Comparison of ENCODE assay signal across 26 cellular contexts in genomic region chr3:61425356-61425755, GRCh38.
DNase-seq lines count a peak whose midpoint lies in the region; ATAC-seq and TF ChIP-seq lines count a peak whose summit lies in the region.
"Had no signal": no experiment of that assay in that cellular context is flagged by ENCODE, and none has a peak within 500 bp of the region (broad histone marks: within the 10 kb centered on the region; RNA-seq: fewer than 3 reads in every experiment).

No MANE protein-coding gene starts in this region.

- no peak overlapping the region for H3K27ac Mint-ChIP-seq in WTC11
- H3K27ac Mint-ChIP-seq in chondrocyte (ENCODE audit: unreplicated experiment), result no peak overlapping the region
- H3K27ac Mint-ChIP-seq: activated CD4-positive, alpha-beta T cell treated with anti-CD3 and anti-CD28 coated beads, Interleukin-2, amount 10 ng/mL, durations not matched to agents 24 days and 14 days; activated naive CD4-positive, alpha-beta T cell treated with anti-CD3 and anti-CD28 coated beads, Interleukin-2, amount 50 U/mL, for 24 hours; stimulated activated memory B cell treated with anti-CD40 and anti-IgM and Interleukin-4, amounts not matched to agents 10 μg/mL and 1 μg/mL and 100 μg/mL, for 72 hours; type B pancreatic cell had no signal

- H3K27ac ChIP-seq in mesendoderm (ENCODE audit: low read depth, low read length), result no peak overlapping the region
- H3K27ac ChIP-seq: BLaER1 treated with 17β-estradiol and CSF1 and Interleukin-3, amounts not matched to agents 10 nM and 100 nM; hepatocyte; SJCRH30; WERI-Rb-1 had no signal

- H2AK5ac ChIP-seq in mesendoderm (ENCODE audit: low read length), result no peak overlapping the region

- no peak for TF ChIP-seq CTCF in NB4 (IDR thresholded peaks at IDR 0.05; ENCODE audit: low read depth, low read length)
- no peak for TF ChIP-seq CTCF in WTC11 (IDR thresholded peaks at IDR 0.05)
- TF ChIP-seq CTCF in chondrocyte (IDR thresholded peaks at IDR 0.05), result no peak

- H3K56ac ChIP-seq in mesendoderm (ENCODE audit: low read length), result no peak overlapping the region

- H3K27me3 ChIP-seq in mesendoderm (ENCODE audit: insufficient read depth, low read length, poor library complexity), result no peaks in the 10 kb centered on the region
- H3K27me3 ChIP-seq: BLaER1 treated with 17β-estradiol and CSF1 and Interleukin-3, amounts not matched to agents 10 nM and 100 nM; hepatocyte; SJCRH30 had no signal

- no CpG with 5 or more reads among the region's 4 CpGs for WGBS in mesendoderm (ENCODE audit: extremely low coverage, insufficient coverage, low lambda C conversion rate)

- H3K4me1 ChIP-seq in mesendoderm (ENCODE audit: control insufficient read depth, low read depth, low read length), result no peaks in the 10 kb centered on the region
- H3K4me1 ChIP-seq: SJCRH30 had no signal

- no peak overlapping the region for H3K18ac ChIP-seq in mesendoderm (ENCODE audit: low read length)

- H3K36me3 Mint-ChIP-seq in WTC11, result no peaks in the 10 kb centered on the region
- no peaks in the 10 kb centered on the region for H3K36me3 Mint-ChIP-seq in chondrocyte (ENCODE audit: low read depth)
- H3K36me3 Mint-ChIP-seq: activated naive CD4-positive, alpha-beta T cell treated with anti-CD3 and anti-CD28 coated beads, Interleukin-2, amount 50 U/mL, for 24 hours; stimulated activated memory B cell treated with anti-CD40 and anti-IgM and Interleukin-4, amounts not matched to agents 10 μg/mL and 1 μg/mL and 100 μg/mL, for 72 hours; type B pancreatic cell had no signal

- H3K27me3 Mint-ChIP-seq in WTC11 (ENCODE audit: low read depth) (no peaks in the 10 kb centered on the region), chondrocyte (ENCODE audit: low read depth) (peaks cover 40% of the 10 kb centered on the region)
- H3K27me3 Mint-ChIP-seq: stimulated activated memory B cell treated with anti-CD40 and anti-IgM and Interleukin-4, amounts not matched to agents 10 μg/mL and 1 μg/mL and 100 μg/mL, for 72 hours had no signal

- DNase-seq in HK-2 (ENCODE audit: unreplicated experiment), result peak; percentile 10
- DNase-seq in NB4 (ENCODE audit: low read depth), result peak; percentile 8
- no peak for DNase-seq in WTC11 (ENCODE audit: low spot score)
- peak; percentile 21 for DNase-seq in mesendoderm
- no peak for DNase-seq in chondrocyte (ENCODE audit: low spot score)
- DNase-seq in activated CD4-positive, CD25-positive, alpha-beta regulatory T cell (lab: John Stamatoyannopoulos, UW), result no peak
- DNase-seq: activated CD4-positive, alpha-beta T cell treated with anti-CD3 and anti-CD28 coated beads, Interleukin-2, amount 10 ng/mL, durations not matched to agents 24 days and 14 days; amygdala; Calu3; DMS79; GDM1; GOT3; NCI-H2029; NCI-H524 treated with DMSO at 0.1 percent for 48 hours; nephron progenitor cell; NK-92 treated with Interleukin-12 subunit alpha and Interleukin-12 subunit beta, amount 100 ng/mL, for 24 hours; SJCRH30; substantia nigra; SW 1271; WERI-Rb-1 had no signal

- H2BK15ac ChIP-seq in mesendoderm (replicated peaks; ENCODE audit: low read depth), result no peak overlapping the region

- no peak overlapping the region for H3K4ac ChIP-seq in mesendoderm (ENCODE audit: low read depth, low read length)

- no peaks in the 10 kb centered on the region for H3K79me1 ChIP-seq in mesendoderm (ENCODE audit: low read length)

- H3K36me3 ChIP-seq in mesendoderm (ENCODE audit: control insufficient read depth, insufficient read depth, low read length), result no peaks in the 10 kb centered on the region
- H3K36me3 ChIP-seq: BLaER1 treated with 17β-estradiol and CSF1 and Interleukin-3, amounts not matched to agents 10 nM and 100 nM; SJCRH30; WERI-Rb-1 had no signal

- no peak overlapping the region for H3K23ac ChIP-seq in mesendoderm (ENCODE audit: low read length)

- CTCF ChIA-PET in WTC11 (lab: Charles Lee), result no interaction called here

- H2BK120ac ChIP-seq in mesendoderm (ENCODE audit: low read depth, low read length), result no peak overlapping the region

- ATAC-seq in WTC11 (no peak), HG03432 (IDR thresholded peaks at IDR 0.05; ENCODE audit: unreplicated experiment) (no peak)
- ATAC-seq: stimulated activated memory B cell treated with anti-CD40 and anti-IgM and Interleukin-4, amounts not matched to agents 10 μg/mL and 1 μg/mL and 100 μg/mL, for 72 hours had no signal

- H3K9ac ChIP-seq in mesendoderm (ENCODE audit: low read length), result no peak overlapping the region
- H3K9ac ChIP-seq: BLaER1 treated with 17β-estradiol and CSF1 and Interleukin-3, amounts not matched to agents 10 nM and 100 nM had no signal

- no peak for TF ChIP-seq POLR2A in NB4 (IDR thresholded peaks at IDR 0.05; ENCODE audit: extremely low read depth, insufficient read length)

- no peaks in the 10 kb centered on the region for H3K79me2 ChIP-seq in mesendoderm (ENCODE audit: control insufficient read depth, insufficient read depth, low read length)
- H3K79me2 ChIP-seq: hepatocyte had no signal

- H3K9me3 Mint-ChIP-seq in WTC11, result no peaks in the 10 kb centered on the region
- no peaks in the 10 kb centered on the region for H3K9me3 Mint-ChIP-seq in chondrocyte (ENCODE audit: low read depth)
- H3K9me3 Mint-ChIP-seq: activated CD4-positive, alpha-beta T cell treated with anti-CD3 and anti-CD28 coated beads, Interleukin-2, amount 10 ng/mL, durations not matched to agents 24 days and 14 days; activated naive CD4-positive, alpha-beta T cell treated with anti-CD3 and anti-CD28 coated beads, Interleukin-2, amount 50 U/mL, for 24 hours; nephron progenitor cell; type B pancreatic cell had no signal

- H3K4me1 Mint-ChIP-seq in WTC11 (no peaks in the 10 kb centered on the region), chondrocyte (ENCODE audit: low read depth) (no peaks in the 10 kb centered on the region)
- H3K4me1 Mint-ChIP-seq: activated naive CD4-positive, alpha-beta T cell treated with anti-CD3 and anti-CD28 coated beads, Interleukin-2, amount 50 U/mL, for 24 hours; stimulated activated memory B cell treated with anti-CD40 and anti-IgM and Interleukin-4, amounts not matched to agents 10 μg/mL and 1 μg/mL and 100 μg/mL, for 72 hours had no signal

- no peak overlapping the region for H4K8ac ChIP-seq in mesendoderm (ENCODE audit: low read depth, low read length)

- H3K4me3 ChIP-seq in NB4 (ENCODE audit: low read depth, low read length), result no peak overlapping the region
- no peak overlapping the region for H3K4me3 ChIP-seq in mesendoderm (ENCODE audit: low read length)
- H3K4me3 ChIP-seq: BLaER1 treated with 17β-estradiol and CSF1 and Interleukin-3, amounts not matched to agents 10 nM and 100 nM; hepatocyte; SJCRH30 had no signal

- H3K4me3 Mint-ChIP-seq in WTC11, result no peak overlapping the region
- H3K4me3 Mint-ChIP-seq in chondrocyte (ENCODE audit: unreplicated experiment), result no peak overlapping the region
- H3K4me3 Mint-ChIP-seq: activated CD4-positive, alpha-beta T cell treated with anti-CD3 and anti-CD28 coated beads, Interleukin-2, amount 10 ng/mL, durations not matched to agents 24 days and 14 days; activated naive CD4-positive, alpha-beta T cell treated with anti-CD3 and anti-CD28 coated beads, Interleukin-2, amount 50 U/mL, for 24 hours; nephron progenitor cell; stimulated activated memory B cell treated with anti-CD40 and anti-IgM and Interleukin-4, amounts not matched to agents 10 μg/mL and 1 μg/mL and 100 μg/mL, for 72 hours; type B pancreatic cell had no signal

- H2BK5ac ChIP-seq in mesendoderm (ENCODE audit: low read length), result no peak overlapping the region

- no peak overlapping the region for H4K5ac ChIP-seq in mesendoderm (ENCODE audit: low read length)

- no peak overlapping the region for H3K4me2 ChIP-seq in mesendoderm (ENCODE audit: low read length)
- H3K4me2 ChIP-seq: hepatocyte had no signal

- POLR2A ChIA-PET in WTC11 (lab: Charles Lee), result no interaction called here

TF ChIP-seq in WTC11, 78 proteins besides CTCF, POLR2A, EP300 and RAD21:
- peak; percentile 35; the same call in 1 of the 2 replicates for TF ChIP-seq USF2 (CRISPR knock-in tag; IDR thresholded peaks at IDR 0.05)
- no peak for TF ChIP-seq PRRX2 (CRISPR knock-in tag; IDR thresholded peaks at IDR 0.05)

Comparison
In these comparisons a context has a peak if more than half of its experiments do, and no peak if none do; other contexts are left out.
1. DNase-seq: peak in HK-2 (single experiment), NB4 (single experiment) and mesendoderm (single experiment); none in WTC11 (single experiment), chondrocyte (single experiment) and activated CD4-positive, CD25-positive, alpha-beta regulatory T cell (0 of 4).